ENCODE assay signal across 8 cellular contexts in genomic region chr10:98045785-98046389, GRCh38. TPM values are rescaled to one million over a fixed set of nuclear protein-coding genes. Genes with fewer than 3 reads are reported as not detected.
DNase-seq lines count a peak whose midpoint lies in the region; FAIRE-seq and TF ChIP-seq lines count a peak whose summit lies in the region.

No MANE protein-coding gene starts in this region.

- no peaks in the 10 kb centered on the region for H3K27me3 ChIP-seq in Karpas-422 (ENCODE audit: low read length)

- FAIRE-seq in urothelium cell line (lab: Jason Lieb, UNC): no peak

- no peaks in the 10 kb centered on the region for H3K36me3 ChIP-seq in Karpas-422 (ENCODE audit: insufficient read depth, low read length)

- H3K4me2 ChIP-seq in Karpas-422 (ENCODE audit: low read depth, low read length, poor library complexity, severe bottlenecking): no peak overlapping the region

- in situ Hi-C loops in GM13976 (cut with MboI; ENCODE audit: low sequenced_read_pairs, unreplicated experiment): loop anchor here (10.0 kb wide), 1 partner anchor 131 kb away; no protein-coding TSS in a partner anchor

- no peaks in the 10 kb centered on the region for H3K4me1 ChIP-seq in Karpas-422 (ENCODE audit: low read length)

- DNase-seq in GM13976 (ENCODE audit: low spot score) (peak; percentile 73), Karpas-422 (peak; percentile 77), SHP77 (lab: John Stamatoyannopoulos, UW) (peak; percentile 45 to 67), globus pallidus (ENCODE audit: low spot score) (peak; percentile 65), posterior cingulate gyrus (peak; percentile 29 to 92 (median 56)), urothelium cell line (ENCODE audit: low spot score) (peak; percentile 78)
- peak; percentile 17 for DNase-seq in activated gamma-delta T cell treated with anti-CD3 and anti-CD28 coated beads, Interleukin-2, amount 50 U/mL, for 16 hours (ENCODE audit: low read depth)

- H3K27ac ChIP-seq in 22Rv1 (no peak overlapping the region), Karpas-422 (ENCODE audit: low read length) (no peak overlapping the region)

- H3K79me2 ChIP-seq in Karpas-422 (ENCODE audit: low read length): no peaks in the 10 kb centered on the region

- no peak overlapping the region for H3K4me3 ChIP-seq in Karpas-422 (ENCODE audit: low read length)

- no peaks in the 10 kb centered on the region for H4K20me1 ChIP-seq in Karpas-422 (ENCODE audit: insufficient read depth, low read depth, low read length)

- H2AFZ ChIP-seq in Karpas-422 (ENCODE audit: low read length): no peak overlapping the region

- H3K9me3 ChIP-seq in Karpas-422 (ENCODE audit: low read length): no peaks in the 10 kb centered on the region

- no peak overlapping the region for H3K9ac ChIP-seq in Karpas-422 (ENCODE audit: low read length)

- peak; percentile 94 for TF ChIP-seq CTCF in 22Rv1 (IDR thresholded peaks at IDR 0.05)
- peak; percentile 87 for TF ChIP-seq CTCF in GM13976 (IDR thresholded peaks at IDR 0.05; ENCODE audit: borderline replicate concordance, control extremely low read depth, extremely low read depth, insufficient read depth, missing control alignments)

- no peaks in the 10 kb centered on the region for H3K9me2 ChIP-seq in Karpas-422 (replicated peaks; ENCODE audit: insufficient read depth, low read length)

- intact Hi-C loops in posterior cingulate gyrus (cut with DNase I): loop anchor here (1.0 kb wide), 1 partner anchor 132 kb away; no protein-coding TSS in a partner anchor

RNA-seq across cellular contexts. Expression of gene CRTAC1, which starts 15.5 kb away (rescaled TPM):
- total RNA-seq in Karpas-422 (2014; rRNA removed; shearing (Covaris generic); ENCODE audit: low replicate concordance): not detected in 2 replicates

Comparison
In these comparisons a context has a peak if more than half of its experiments do, and no peak if none do; other contexts are left out.
1. DNase-seq: peak in every context shown above with its lines; median percentile 78 in urothelium cell line; 77 in Karpas-422; 73 in GM13976; 65 in globus pallidus; 56 in posterior cingulate gyrus; 56 in SHP77; 17 in activated gamma-delta T cell treated with anti-CD3 and anti-CD28 coated beads, Interleukin-2, amount 50 U/mL, for 16 hours.